Comparison of ENCODE assay signal across 9 cellular contexts in the genomic region with DNA sequence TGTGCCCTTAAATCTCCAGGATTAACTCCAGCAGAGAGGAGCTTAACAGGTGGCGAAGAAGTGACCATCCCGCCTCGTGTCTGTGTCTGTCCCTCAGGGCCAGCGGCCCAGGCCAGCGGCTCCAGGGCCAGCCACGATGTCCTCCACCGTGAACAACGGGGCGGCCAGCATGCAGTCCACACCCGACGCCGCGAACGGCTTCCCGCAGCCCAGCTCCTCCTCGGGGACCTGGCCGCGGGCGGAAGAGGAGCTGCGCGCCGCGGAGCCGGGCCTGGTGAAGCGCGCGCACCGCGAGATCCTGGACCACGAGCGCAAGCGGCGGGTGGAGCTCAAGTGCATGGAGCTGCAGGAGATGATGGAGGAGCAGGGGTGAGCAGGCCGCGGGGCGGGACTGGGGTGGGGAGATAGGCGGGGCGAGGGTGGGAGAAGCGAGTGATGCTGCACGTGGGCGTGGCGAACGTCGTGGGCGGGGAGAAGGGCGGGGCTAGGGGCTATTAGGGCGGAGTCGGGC. TPM values are rescaled to one million over a fixed set of nuclear protein-coding genes. Genes with fewer than 3 reads are reported as not detected.
DNase-seq lines count a peak whose midpoint lies in the region; ATAC-seq and TF ChIP-seq lines count a peak whose summit lies in the region.
"Had no signal": no experiment of that assay in that cellular context is flagged by ENCODE, and none has a peak within 500 bp of the region (broad histone marks: within the 10 kb centered on the region; RNA-seq: fewer than 3 reads in every experiment).

No MANE protein-coding gene starts in this region.

- H3K27ac ChIP-seq in heart left ventricle (no peak overlapping the region), rectal smooth muscle tissue (ENCODE audit: low read depth, low read length) (no peak overlapping the region), aorta (ENCODE audit: low read depth in 1 of 2, low read length in 2 of 2) (no peak overlapping the region)
- H3K27ac ChIP-seq: PC-9 had no signal

- H3K36me3 ChIP-seq in heart left ventricle (no peaks in the 10 kb centered on the region), rectal smooth muscle tissue (ENCODE audit: control insufficient read depth, insufficient read depth, low read length) (no peaks in the 10 kb centered on the region), aorta (ENCODE audit: control insufficient read depth in 1 of 2, insufficient read depth in 2 of 2, low read length in 1 of 2) (no peaks in the 10 kb centered on the region)

- H3K27me3 ChIP-seq in heart left ventricle (peaks cover 7 to 70% (median 34%) of the 10 kb centered on the region in 9 donors), rectal smooth muscle tissue (ENCODE audit: control insufficient read depth, insufficient read depth, low read length) (peaks cover 11% of the 10 kb centered on the region), aorta (ENCODE audit: control insufficient read depth in 1 of 2, insufficient read depth in 2 of 2, low read length in 1 of 2) (no peaks in the 10 kb centered on the region)

- DNase-seq in DMS 273 treated with DMSO at 0.1 percent for 48 hours (lab: John Stamatoyannopoulos, UW) (peak; percentile 63), SW480 (ENCODE audit: low spot score) (peak; percentile 65), heart left ventricle (peak; percentile 40 to 83 (median 52)), aorta (peak; percentile 76 to 89)
- DNase-seq in activated naive CD8-positive, alpha-beta T cell treated with anti-CD3 and anti-CD28 coated beads, Interleukin-2, amount 50 U/mL, for 16 hours (ENCODE audit: low read depth, low spot score), result peak; percentile 63

- intact Hi-C loops in heart left ventricle (cut with DNase I) (no loop called here), aorta (cut with DNase I) (no loop called here)

- no peak for TF ChIP-seq POLR2A in heart left ventricle (IDR thresholded peaks at IDR 0.05)

- WGBS in heart left ventricle, 4 donors, result 0 to 6% (median 4%) methylated on average over 4 to 48 of the region's 48 CpGs
- 3% methylated on average over 48 of the region's 48 CpGs for WGBS in aorta, 2 donors

- H3K4me3 ChIP-seq in heart left ventricle, result peak overlapping the region in 7 of 12 donors; percentile 5 to 35 (median 12)
- H3K4me3 ChIP-seq in rectal smooth muscle tissue (ENCODE audit: low read length), result peak overlapping the region; percentile 20
- no peak overlapping the region for H3K4me3 ChIP-seq in aorta (ENCODE audit: low read length in 2 of 2)
- H3K4me3 ChIP-seq: PC-9 had no signal

- H3K9ac ChIP-seq in rectal smooth muscle tissue (ENCODE audit: low read length), result no peak overlapping the region

- TF ChIP-seq CTCF in heart left ventricle (IDR thresholded peaks at IDR 0.05), result no peak

- ATAC-seq in HG03342 (IDR thresholded peaks at IDR 0.05; ENCODE audit: unreplicated experiment) (peak; percentile 59), heart left ventricle (peak in 3 of 4 donors; percentile 74 to 92 (median 86)), aorta (ENCODE audit: low FRiP score) (peak; percentile 48), HG02642 (IDR thresholded peaks at IDR 0.05; ENCODE audit: poor library complexity, unreplicated experiment) (no peak)

- H3K4me1 ChIP-seq in heart left ventricle, result peaks cover 0 to 7% (median 0%) of the 10 kb centered on the region in 12 donors
- H3K4me1 ChIP-seq in rectal smooth muscle tissue (ENCODE audit: control insufficient read depth, insufficient read depth, low read length), result no peaks in the 10 kb centered on the region
- H3K4me1 ChIP-seq in aorta (ENCODE audit: control insufficient read depth in 1 of 2, insufficient read depth in 2 of 2, low read length in 2 of 2), result no peaks in the 10 kb centered on the region

- H3K9me3 ChIP-seq in heart left ventricle (no peaks in the 10 kb centered on the region), aorta (ENCODE audit: control insufficient read depth, low read length) (no peaks in the 10 kb centered on the region)

RNA-seq across cellular contexts. Expression of gene SRRM3, which starts 33.3 kb away (rescaled TPM):
- 10 to 100 TPM in 1 of 9 donors, 1 to 10 TPM in 8; 1.6 to 18.0 (median 5.1) TPM for total RNA-seq in heart left ventricle
- 10 to 100 TPM; 10.9 to 28.5 TPM for polyA plus RNA-seq in heart left ventricle
- 1 to 10 TPM; 3.0 to 5.9 TPM for total RNA-seq in aorta
- 1 to 10 TPM; 3.8 to 7.4 TPM for polyA plus RNA-seq in aorta

Comparison
In these comparisons a context has a peak if more than half of its experiments do, and no peak if none do; other contexts are left out.
1. H3K4me3 ChIP-seq: peak in heart left ventricle (7 of 12) and rectal smooth muscle tissue (single experiment); none in aorta (0 of 2).
2. Peak in every context shown above with its lines, with median percentiles within 50 percentile points of each other: DNase-seq.